In genomic region chr18:56747032-56747658, GRCh38 we compare ENCODE assay signal across 15 cellular contexts.
A peak's percentile ranks its signal among the peaks of the same experiment; 100 is the strongest.
DNase-seq lines count a peak whose midpoint lies in the region; ATAC-seq and TF ChIP-seq lines count a peak whose summit lies in the region.
"Had no signal": no experiment of that assay in that cellular context is flagged by ENCODE, and none has a peak within 500 bp of the region (broad histone marks: within the 10 kb centered on the region; RNA-seq: fewer than 3 reads in every experiment).

No MANE protein-coding gene starts in this region.

- H3K4me1 ChIP-seq in SJCRH30 (no peaks in the 10 kb centered on the region), right atrium auricular region (peaks cover 0 to 10% of the 10 kb centered on the region in 2 donors)
- H3K4me1 ChIP-seq: prostate gland, transverse colon had no signal

- no peak overlapping the region for H3K27ac ChIP-seq in SJCRH30
- H3K27ac ChIP-seq in right atrium auricular region: no peak overlapping the region
- H3K27ac ChIP-seq: hepatocyte, prostate gland, RWPE1, transverse colon had no signal

- CTCF ChIA-PET in activated CD4-positive, alpha-beta T cell treated with anti-CD3 and anti-CD28 coated beads for 36 hours (lab: Charles Lee): interaction anchor here (0.6 to 1.7 kb wide), 6 partner anchors 9 to 1506 kb away, joined by 3 to 5 read pairs (median 4); no protein-coding TSS in a partner anchor
- CTCF ChIA-PET in activated CD4-positive, alpha-beta T cell treated with anti-CD3 and anti-CD28 coated beads, Interleukin-2, amount 10 ng/mL, durations not matched to agents 7 days and 5 days (lab: Charles Lee): no interaction called here

- POLR2A ChIA-PET in activated CD4-positive, alpha-beta T cell treated with anti-CD3 and anti-CD28 coated beads for 36 hours (lab: Charles Lee): no interaction called here
- POLR2A ChIA-PET in activated CD4-positive, alpha-beta T cell treated with anti-CD3 and anti-CD28 coated beads, Interleukin-2, amount 10 ng/mL, durations not matched to agents 7 days and 5 days (lab: Charles Lee): no interaction called here

- DNase-seq in activated CD4-positive, alpha-beta T cell treated with anti-CD3 and anti-CD28 coated beads for 36 hours: no peak
- DNase-seq in activated CD4-positive, alpha-beta T cell treated with anti-CD3 and anti-CD28 coated beads, Interleukin-2, amount 10 ng/mL, durations not matched to agents 7 days and 5 days: no peak
- DNase-seq in OCI-M1 (lab: John Stamatoyannopoulos, UW): peak; percentile 31
- DNase-seq in SJCRH30: no peak
- no peak for DNase-seq in right atrium auricular region (ENCODE audit: low spot score)
- DNase-seq in foreskin melanocyte: no peak
- DNase-seq: activated CD4-positive, alpha-beta T cell treated with anti-CD3 and anti-CD28 coated beads for 4 hours; DMS153; transverse colon had no signal

- ATAC-seq in activated CD4-positive, alpha-beta T cell treated with anti-CD3 and anti-CD28 coated beads for 36 hours: peak; percentile 92
- peak; percentile 69 for ATAC-seq in HG02678 (IDR thresholded peaks at IDR 0.05; ENCODE audit: unreplicated experiment)
- ATAC-seq in stimulated activated memory B cell treated with anti-CD40 and anti-IgM and Interleukin-4, amounts not matched to agents 10 μg/mL and 1 μg/mL and 100 μg/mL, for 72 hours: peak; percentile 80

- no peak overlapping the region for H3K4me3 ChIP-seq in SJCRH30
- H3K4me3 ChIP-seq in right atrium auricular region: no peak overlapping the region
- H3K4me3 ChIP-seq: hepatocyte, prostate gland, transverse colon had no signal

- intact Hi-C loops in activated CD4-positive, alpha-beta T cell treated with anti-CD3 and anti-CD28 coated beads for 36 hours (cut with DNase I, micrococcal nuclease): loop anchor here in 1 of 2 experiments (1.0 kb wide), 1 partner anchor 20 kb away; no protein-coding TSS in a partner anchor

- H3K36me3 ChIP-seq in SJCRH30 (no peaks in the 10 kb centered on the region), right atrium auricular region (no peaks in the 10 kb centered on the region)
- H3K36me3 ChIP-seq: prostate gland, transverse colon had no signal

- H3K9me3 ChIP-seq in SJCRH30 (replicated peaks) (no peaks in the 10 kb centered on the region), right atrium auricular region (no peaks in the 10 kb centered on the region)
- H3K9me3 ChIP-seq: prostate gland, transverse colon had no signal

- H3K36me3 Mint-ChIP-seq in activated CD4-positive, alpha-beta T cell treated with anti-CD3 and anti-CD28 coated beads for 36 hours (ENCODE audit: low read depth): no peaks in the 10 kb centered on the region
- no peaks in the 10 kb centered on the region for H3K36me3 Mint-ChIP-seq in activated CD4-positive, alpha-beta T cell treated with anti-CD3 and anti-CD28 coated beads, Interleukin-2, amount 10 ng/mL, durations not matched to agents 7 days and 5 days (ENCODE audit: low read depth)
- peaks cover 6% of the 10 kb centered on the region for H3K36me3 Mint-ChIP-seq in stimulated activated memory B cell treated with anti-CD40 and anti-IgM and Interleukin-4, amounts not matched to agents 10 μg/mL and 1 μg/mL and 100 μg/mL, for 72 hours

- no peak for TF ChIP-seq CTCF in right atrium auricular region (IDR thresholded peaks at IDR 0.05)

- peaks cover 24% of the 10 kb centered on the region for H3K4me1 Mint-ChIP-seq in activated CD4-positive, alpha-beta T cell treated with anti-CD3 and anti-CD28 coated beads for 36 hours
- H3K4me1 Mint-ChIP-seq in activated CD4-positive, alpha-beta T cell treated with anti-CD3 and anti-CD28 coated beads, Interleukin-2, amount 10 ng/mL, durations not matched to agents 7 days and 5 days: peaks cover 12% of the 10 kb centered on the region
- H3K4me1 Mint-ChIP-seq in stimulated activated memory B cell treated with anti-CD40 and anti-IgM and Interleukin-4, amounts not matched to agents 10 μg/mL and 1 μg/mL and 100 μg/mL, for 72 hours: peaks cover 17% of the 10 kb centered on the region

- no peaks in the 10 kb centered on the region for H3K27me3 Mint-ChIP-seq in activated CD4-positive, alpha-beta T cell treated with anti-CD3 and anti-CD28 coated beads for 36 hours
- no peaks in the 10 kb centered on the region for H3K27me3 Mint-ChIP-seq in activated CD4-positive, alpha-beta T cell treated with anti-CD3 and anti-CD28 coated beads, Interleukin-2, amount 10 ng/mL, durations not matched to agents 7 days and 5 days
- no peaks in the 10 kb centered on the region for H3K27me3 Mint-ChIP-seq in stimulated activated memory B cell treated with anti-CD40 and anti-IgM and Interleukin-4, amounts not matched to agents 10 μg/mL and 1 μg/mL and 100 μg/mL, for 72 hours
- H3K27me3 Mint-ChIP-seq: IgD-negative memory B cell had no signal

- peak overlapping the region; percentile 61 for H3K27ac Mint-ChIP-seq in activated CD4-positive, alpha-beta T cell treated with anti-CD3 and anti-CD28 coated beads for 36 hours
- no peak overlapping the region for H3K27ac Mint-ChIP-seq in activated CD4-positive, alpha-beta T cell treated with anti-CD3 and anti-CD28 coated beads, Interleukin-2, amount 10 ng/mL, durations not matched to agents 7 days and 5 days
- H3K27ac Mint-ChIP-seq in stimulated activated memory B cell treated with anti-CD40 and anti-IgM and Interleukin-4, amounts not matched to agents 10 μg/mL and 1 μg/mL and 100 μg/mL, for 72 hours: no peak overlapping the region

- no peaks in the 10 kb centered on the region for H3K9me3 Mint-ChIP-seq in activated CD4-positive, alpha-beta T cell treated with anti-CD3 and anti-CD28 coated beads for 36 hours (ENCODE audit: low read depth)
- H3K9me3 Mint-ChIP-seq in activated CD4-positive, alpha-beta T cell treated with anti-CD3 and anti-CD28 coated beads, Interleukin-2, amount 10 ng/mL, durations not matched to agents 7 days and 5 days: no peaks in the 10 kb centered on the region
- no peaks in the 10 kb centered on the region for H3K9me3 Mint-ChIP-seq in stimulated activated memory B cell treated with anti-CD40 and anti-IgM and Interleukin-4, amounts not matched to agents 10 μg/mL and 1 μg/mL and 100 μg/mL, for 72 hours
- H3K9me3 Mint-ChIP-seq: IgD-negative memory B cell had no signal

- H3K4me3 Mint-ChIP-seq in activated CD4-positive, alpha-beta T cell treated with anti-CD3 and anti-CD28 coated beads for 36 hours: no peak overlapping the region
- H3K4me3 Mint-ChIP-seq in activated CD4-positive, alpha-beta T cell treated with anti-CD3 and anti-CD28 coated beads, Interleukin-2, amount 10 ng/mL, durations not matched to agents 7 days and 5 days: no peak overlapping the region
- no peak overlapping the region for H3K4me3 Mint-ChIP-seq in stimulated activated memory B cell treated with anti-CD40 and anti-IgM and Interleukin-4, amounts not matched to agents 10 μg/mL and 1 μg/mL and 100 μg/mL, for 72 hours

- H3K27me3 ChIP-seq in SJCRH30: no peaks in the 10 kb centered on the region
- H3K27me3 ChIP-seq in right atrium auricular region: no peaks in the 10 kb centered on the region
- H3K27me3 ChIP-seq: hepatocyte, transverse colon had no signal
